In the genomic region with DNA sequence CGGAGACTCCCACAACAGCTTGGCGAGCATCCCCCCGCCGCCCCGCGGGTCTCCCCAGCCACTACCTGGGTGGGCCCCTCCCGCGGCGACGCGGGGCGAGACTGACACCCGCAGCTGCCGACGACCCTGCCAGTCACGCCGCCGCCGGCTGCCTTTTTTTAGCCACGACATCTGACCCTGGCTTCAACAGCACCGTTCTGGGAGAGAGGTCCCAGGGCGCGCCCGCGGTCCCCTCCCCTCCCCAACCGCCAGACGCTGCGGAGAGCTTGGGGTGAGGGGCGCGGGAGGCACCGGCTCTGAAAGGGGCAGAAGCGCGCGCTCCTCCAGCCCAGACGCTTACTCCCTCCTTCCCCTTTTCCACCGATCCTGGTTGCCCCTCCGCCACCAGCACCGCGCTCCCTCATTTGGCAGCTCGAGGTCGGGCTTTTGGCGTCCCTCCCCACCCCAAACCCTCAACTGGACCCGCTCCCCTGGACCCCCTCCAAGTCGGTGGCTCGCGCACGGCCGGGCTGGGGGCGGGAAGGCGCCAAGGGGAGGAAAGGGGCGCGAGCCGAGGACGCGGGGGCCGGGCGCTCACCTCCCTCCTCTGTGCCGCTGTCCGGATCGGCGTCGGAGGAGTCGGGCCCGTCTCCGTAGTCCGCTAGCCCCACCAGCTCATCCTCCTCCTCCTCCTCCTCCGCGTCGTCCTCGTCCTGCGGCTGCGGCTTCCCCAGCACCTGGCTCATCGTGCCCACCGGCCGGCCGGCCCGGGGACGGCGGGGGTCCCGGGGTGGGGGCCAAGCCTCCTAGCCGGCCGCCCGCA, we compare ENCODE assay signal across 8 cellular contexts. TPM values are rescaled to one million over a fixed set of nuclear protein-coding genes. Genes with fewer than 3 reads are reported as not detected.
A peak's percentile ranks its signal among the peaks of the same experiment; 100 is the strongest.
DNase-seq lines count a peak whose midpoint lies in the region; ATAC-seq and TF ChIP-seq lines count a peak whose summit lies in the region.

No MANE protein-coding gene starts in this region.

- no peaks in the 10 kb centered on the region for H4K20me1 ChIP-seq in KMS-11 (ENCODE audit: insufficient read depth)

- H3K4me2 ChIP-seq in KMS-11, result peak overlapping the region; percentile 88; the same call in 1 of the 2 replicates

- H3K27me3 Mint-ChIP-seq in endothelial cell (ENCODE audit: unreplicated experiment), result peaks cover 11% of the 10 kb centered on the region

- peak overlapping the region; percentile 81; the same call in 1 of the 2 replicates for H3K9ac ChIP-seq in KMS-11

- DNase-seq in ELF-1 (ENCODE audit: low read depth, low spot score) (peak; percentile 56), endothelial cell (ENCODE audit: low spot score) (peak; percentile 36), NCI-H1048 (lab: John Stamatoyannopoulos, UW) (no peak)
- peak; percentile 7 to 37 for DNase-seq in activated CD4-positive, alpha-beta T cell treated with anti-CD3 and anti-CD28 coated beads for 4 hours

- no peak for TF ChIP-seq CTCF in KMS-11 (conservative IDR thresholded peaks at IDR 0.05; ENCODE audit: low read depth, low read length)
- TF ChIP-seq CTCF in endothelial cell (IDR thresholded peaks at IDR 0.05; ENCODE audit: unreplicated experiment), result no peak

- peak overlapping the region; percentile 91 for H3K4me3 Mint-ChIP-seq in endothelial cell (ENCODE audit: unreplicated experiment)

- ATAC-seq in GM21529 (IDR thresholded peaks at IDR 0.05; ENCODE audit: unreplicated experiment), result peak; percentile 48

- H3K27ac ChIP-seq in KMS-11 (no peak overlapping the region), muscle layer of duodenum (ENCODE audit: low read length) (no peak overlapping the region), thymus (ENCODE audit: low read depth) (peak overlapping the region; percentile 58)

- no peaks in the 10 kb centered on the region for H3K9me3 Mint-ChIP-seq in endothelial cell (ENCODE audit: unreplicated experiment)

- no peaks in the 10 kb centered on the region for H3K79me2 ChIP-seq in KMS-11 (ENCODE audit: insufficient read depth, low read depth)

- no peak overlapping the region for H3K27ac Mint-ChIP-seq in endothelial cell (ENCODE audit: unreplicated experiment)

- WGBS in thymus, result under 1% methylated on average over 83 of the region's 83 CpGs

- no peaks in the 10 kb centered on the region for H3K36me3 Mint-ChIP-seq in endothelial cell (ENCODE audit: low read depth, unreplicated experiment)

- H3K27me3 ChIP-seq in KMS-11 (ENCODE audit: insufficient read depth, low read depth) (no peaks in the 10 kb centered on the region), muscle layer of duodenum (ENCODE audit: low read depth, low read length) (no peaks in the 10 kb centered on the region), thymus (ENCODE audit: control insufficient read depth, insufficient read depth) (no peaks in the 10 kb centered on the region)

- H3K36me3 ChIP-seq in KMS-11 (ENCODE audit: insufficient read depth), result no peaks in the 10 kb centered on the region
- H3K36me3 ChIP-seq in muscle layer of duodenum (ENCODE audit: control insufficient read depth in 1 of 2, insufficient read depth in 2 of 2, low read length in 2 of 2), result no peaks in the 10 kb centered on the region
- H3K36me3 ChIP-seq in thymus (ENCODE audit: control insufficient read depth, insufficient read depth), result no peaks in the 10 kb centered on the region

- H3K4me1 ChIP-seq in KMS-11 (ENCODE audit: low read depth, poor library complexity, severe bottlenecking) (peaks cover 19% of the 10 kb centered on the region), muscle layer of duodenum (ENCODE audit: control insufficient read depth in 1 of 2, insufficient read depth in 2 of 2, low read length in 2 of 2) (peaks cover 0 to 8% of the 10 kb centered on the region in 2 donors), thymus (ENCODE audit: control insufficient read depth, insufficient read depth, low read length) (peaks cover 13% of the 10 kb centered on the region)

- H2AFZ ChIP-seq in KMS-11 (ENCODE audit: low read depth), result peak overlapping the region; percentile 87

- no peaks in the 10 kb centered on the region for H3K9me3 ChIP-seq in muscle layer of duodenum (ENCODE audit: control insufficient read depth in 1 of 2, low read length in 2 of 2)
- no peaks in the 10 kb centered on the region for H3K9me3 ChIP-seq in thymus (ENCODE audit: control insufficient read depth)

- H3K4me3 ChIP-seq in KMS-11 (IDR thresholded peaks at IDR 0.05; ENCODE audit: insufficient read depth, low read depth, low read length) (no peak overlapping the region), muscle layer of duodenum (ENCODE audit: low read depth in 1 of 2, low read length in 2 of 2) (peak overlapping the region; percentile 68 to 77), thymus (ENCODE audit: low read length) (peak overlapping the region; percentile 90)

- H3K4me1 Mint-ChIP-seq in endothelial cell (ENCODE audit: unreplicated experiment), result peaks cover 11% of the 10 kb centered on the region

RNA-seq across cellular contexts. Expression of a gene that starts 0.6 kb away (rescaled TPM):
- 9.8 TPM for total RNA-seq in endothelial cell (ENCODE audit: unreplicated experiment)
- polyA plus RNA-seq in thymus, result 13.0 TPM

RNA-seq across cellular contexts. Expression of a gene that starts 21.5 kb away (rescaled TPM):
- 70.9 TPM for total RNA-seq in endothelial cell (ENCODE audit: unreplicated experiment)
- 12.3 TPM for polyA plus RNA-seq in thymus

RNA-seq across cellular contexts. Expression of a gene that starts 58.9 kb away (rescaled TPM):
- total RNA-seq in endothelial cell (ENCODE audit: unreplicated experiment), result 43.7 TPM
- polyA plus RNA-seq in thymus, result 41.2 TPM
